ENCODE assay signal across 10 cellular contexts in the genomic region with DNA sequence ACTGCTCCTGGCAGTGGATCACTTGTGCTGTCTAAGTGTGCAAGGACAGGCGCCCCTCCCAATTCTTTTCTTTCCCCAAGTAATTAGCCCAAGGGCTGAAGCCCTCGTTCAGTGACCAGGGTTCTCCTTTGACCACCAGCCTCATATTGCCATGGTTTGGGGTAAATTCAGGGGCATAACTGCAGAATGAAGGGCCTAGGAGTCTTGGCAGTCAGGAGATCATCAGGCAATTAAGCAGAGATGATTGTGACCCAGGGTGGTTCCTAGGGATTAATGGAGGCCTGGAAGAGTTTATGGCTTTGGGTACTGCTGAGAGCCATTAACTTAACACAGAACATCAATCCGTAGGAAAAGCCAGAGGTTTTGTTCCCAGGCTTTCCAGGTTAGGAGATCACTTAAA.
DNase-seq lines count a peak whose midpoint lies in the region; ATAC-seq and TF ChIP-seq lines count a peak whose summit lies in the region.
"Had no signal": no experiment of that assay in that cellular context is flagged by ENCODE, and none has a peak within 500 bp of the region (broad histone marks: within the 10 kb centered on the region; RNA-seq: fewer than 3 reads in every experiment).

No MANE protein-coding gene starts in this region.

- H2AK5ac ChIP-seq in trophoblast cell (ENCODE audit: low read length), result no peak overlapping the region

- H4K91ac ChIP-seq in trophoblast cell (ENCODE audit: low read depth, low read length), result peak overlapping the region; percentile 25

- H3K36me3 ChIP-seq in OCI-LY3 (replicated peaks; ENCODE audit: low read depth, low read length) (peaks cover 14% of the 10 kb centered on the region), trophoblast cell (ENCODE audit: control insufficient read depth in 1 of 2, insufficient read depth in 2 of 2, low read length in 2 of 2) (peaks cover 7 to 20% of the 10 kb centered on the region in 2 experiments)
- H3K36me3 ChIP-seq in effector memory CD4-positive, alpha-beta T cell (ENCODE audit: control insufficient read depth, insufficient read depth, low read length), result peaks cover 7% of the 10 kb centered on the region

- no peaks in the 10 kb centered on the region for H3K9me3 Mint-ChIP-seq in CD4-positive, alpha-beta T cell
- no peaks in the 10 kb centered on the region for H3K9me3 Mint-ChIP-seq in osteocyte (ENCODE audit: unreplicated experiment)
- no peaks in the 10 kb centered on the region for H3K9me3 Mint-ChIP-seq in CD14-positive monocyte

- peak overlapping the region; percentile 85 for H3K4me3 Mint-ChIP-seq in CD4-positive, alpha-beta T cell
- H3K4me3 Mint-ChIP-seq in osteocyte (ENCODE audit: unreplicated experiment), result no peak overlapping the region
- H3K4me3 Mint-ChIP-seq in CD14-positive monocyte, result no peak overlapping the region

- H3K4me2 ChIP-seq in OCI-LY3 (ENCODE audit: low read length) (peak overlapping the region; percentile 65), trophoblast cell (ENCODE audit: low read length) (no peak overlapping the region)

- H3K27me3 Mint-ChIP-seq in CD4-positive, alpha-beta T cell, result no peaks in the 10 kb centered on the region
- H3K27me3 Mint-ChIP-seq in osteocyte (ENCODE audit: unreplicated experiment), result no peaks in the 10 kb centered on the region
- peaks cover 0 to 2% (median 0%) of the 10 kb centered on the region in 3 donors for H3K27me3 Mint-ChIP-seq in CD14-positive monocyte (ENCODE audit: low read depth in 3 of 3)

- no peak overlapping the region for H3K27ac ChIP-seq in CD4-positive, alpha-beta T cell (ENCODE audit: low read depth, low read length)
- H3K27ac ChIP-seq in OCI-LY3 (ENCODE audit: low read length) (no peak overlapping the region), trophoblast cell (ENCODE audit: low read depth, low read length) (peak overlapping the region; percentile 8)
- H3K27ac ChIP-seq in effector memory CD4-positive, alpha-beta T cell (ENCODE audit: insufficient read depth, low read length, poor library complexity, severe bottlenecking), result peak overlapping the region; percentile 64

- H3K23ac ChIP-seq in trophoblast cell (ENCODE audit: low read length), result no peak overlapping the region

- POLR2A ChIA-PET in CD4-positive, alpha-beta T cell (lab: Charles Lee), result interaction anchor here (0.7 to 1.3 kb wide), 5 partner anchors 17 to 196 kb away, joined by 3 to 8 read pairs (median 3); no protein-coding TSS in a partner anchor

- H3K36me3 Mint-ChIP-seq in CD4-positive, alpha-beta T cell (ENCODE audit: low read depth), result peaks cover 61% of the 10 kb centered on the region
- H3K36me3 Mint-ChIP-seq in osteocyte (ENCODE audit: unreplicated experiment) (peaks cover 10% of the 10 kb centered on the region), CD14-positive monocyte (peaks cover 87 to 89% of the 10 kb centered on the region in 2 donors)

- no peaks in the 10 kb centered on the region for H3K27me3 ChIP-seq in CD4-positive, alpha-beta T cell (ENCODE audit: control insufficient read depth, insufficient read depth, low read length)
- H3K27me3 ChIP-seq in OCI-LY3 (ENCODE audit: low read depth, low read length) (no peaks in the 10 kb centered on the region), trophoblast cell (ENCODE audit: insufficient read depth, low read length) (no peaks in the 10 kb centered on the region)
- H3K27me3 ChIP-seq in effector memory CD4-positive, alpha-beta T cell (replicated peaks; ENCODE audit: control insufficient read depth, insufficient read depth, low read length, poor library complexity, severe bottlenecking), result no peaks in the 10 kb centered on the region

- peak overlapping the region; percentile 91 for H3K27ac Mint-ChIP-seq in CD4-positive, alpha-beta T cell
- H3K27ac Mint-ChIP-seq in osteocyte (ENCODE audit: unreplicated experiment), result no peak overlapping the region
- peak overlapping the region in 3 of 7 donors; percentile 28 to 85 (median 37) for H3K27ac Mint-ChIP-seq in CD14-positive monocyte

- H3K79me2 ChIP-seq in OCI-LY3 (ENCODE audit: low read length) (no peaks in the 10 kb centered on the region), trophoblast cell (ENCODE audit: control insufficient read depth, insufficient read depth, low read length, poor library complexity) (peaks cover 2% of the 10 kb centered on the region)

- H2BK5ac ChIP-seq in trophoblast cell (ENCODE audit: low read depth, low read length, poor library complexity), result no peak overlapping the region

- H3K14ac ChIP-seq in trophoblast cell (ENCODE audit: low read length), result no peak overlapping the region

- TF ChIP-seq CTCF in CD4-positive, alpha-beta T cell (IDR thresholded peaks at IDR 0.05), result no peak
- no peak for TF ChIP-seq CTCF in OCI-LY3 (IDR thresholded peaks at IDR 0.05; ENCODE audit: low read depth, low read length)
- no peak for TF ChIP-seq CTCF in osteocyte (IDR thresholded peaks at IDR 0.05)
- TF ChIP-seq CTCF in CD14-positive monocyte (IDR thresholded peaks at IDR 0.05), result no peak

- intact Hi-C loops in CD4-positive, alpha-beta T cell (cut with DNase I, micrococcal nuclease), result loop anchor here in 1 of 2 experiments (2.0 to 5.0 kb wide), 3 partner anchors 24 to 69 kb away; no protein-coding TSS in a partner anchor
- intact Hi-C loops in CD14-positive monocyte (cut with micrococcal nuclease), result no loop called here

- no peak overlapping the region for H3K18ac ChIP-seq in trophoblast cell (ENCODE audit: low read length)

- no peak for DNase-seq in CD4-positive, alpha-beta T cell
- no peak for DNase-seq in effector memory CD4-positive, alpha-beta T cell
- DNase-seq in trophoblast cell, result no peak
- DNase-seq in osteocyte (ENCODE audit: extremely low spot score, unreplicated experiment), result no peak
- no peak for DNase-seq in GF-D8 (lab: John Stamatoyannopoulos, UW)
- DNase-seq in AG08395 (ENCODE audit: low spot score), result no peak
- DNase-seq in CD14-positive monocyte (ENCODE audit: low spot score), result no peak
- DNase-seq: aorta, NCI-H226 had no signal

- H3K4me1 ChIP-seq in OCI-LY3 (ENCODE audit: low read length) (peaks cover 37% of the 10 kb centered on the region), trophoblast cell (ENCODE audit: control insufficient read depth in 1 of 2, insufficient read depth in 2 of 2, low read length in 2 of 2) (peaks cover 26 to 30% of the 10 kb centered on the region in 2 experiments)
- H3K4me1 ChIP-seq in effector memory CD4-positive, alpha-beta T cell (ENCODE audit: control insufficient read depth, insufficient read depth, low read length, poor library complexity, severe bottlenecking), result peaks cover 38% of the 10 kb centered on the region

- CTCF ChIA-PET in CD4-positive, alpha-beta T cell (lab: Charles Lee), result interaction anchor here (1.7 to 1.9 kb wide), 2 partner anchors 47 to 61 kb away, joined by 6 to 9 read pairs; no protein-coding TSS in a partner anchor

- no peak for ATAC-seq in CD4-positive, alpha-beta T cell (ENCODE audit: poor library complexity)

- H4K20me1 ChIP-seq in OCI-LY3 (ENCODE audit: insufficient read depth, low read length), result no peaks in the 10 kb centered on the region; the same call in 1 of the 2 replicates

- no peak overlapping the region for H2BK120ac ChIP-seq in trophoblast cell (ENCODE audit: insufficient read depth, low read length, poor library complexity)

- peak overlapping the region; percentile 21 for H2BK12ac ChIP-seq in trophoblast cell (ENCODE audit: low read length)

- H3K4me3 ChIP-seq in OCI-LY3 (ENCODE audit: low read length), result no peak overlapping the region
- no peak overlapping the region for H3K4me3 ChIP-seq in effector memory CD4-positive, alpha-beta T cell (ENCODE audit: insufficient read depth, low read depth, low read length, poor library complexity, severe bottlenecking)
- H3K4me3 ChIP-seq in trophoblast cell (ENCODE audit: low read depth, low read length), result no peak overlapping the region

- no peak overlapping the region for H2AFZ ChIP-seq in OCI-LY3 (ENCODE audit: low read depth, low read length)
- no peak overlapping the region for H2AFZ ChIP-seq in trophoblast cell (ENCODE audit: insufficient read depth, low read length, poor library complexity)

- peaks cover 9% of the 10 kb centered on the region for H3K79me1 ChIP-seq in trophoblast cell (ENCODE audit: low read length)

- no peak overlapping the region for H4K8ac ChIP-seq in trophoblast cell (ENCODE audit: low read depth, low read length)

- H3K9ac ChIP-seq in OCI-LY3 (ENCODE audit: low read length) (no peak overlapping the region), trophoblast cell (ENCODE audit: low read length) (no peak overlapping the region)

- H4K12ac ChIP-seq in trophoblast cell (ENCODE audit: low read depth, low read length), result no peak overlapping the region

- peaks cover 53% of the 10 kb centered on the region for H3K4me1 Mint-ChIP-seq in CD4-positive, alpha-beta T cell (ENCODE audit: low read depth)
- H3K4me1 Mint-ChIP-seq in osteocyte (ENCODE audit: unreplicated experiment), result peaks cover 40% of the 10 kb centered on the region
- H3K4me1 Mint-ChIP-seq in CD14-positive monocyte, result peaks cover 15% of the 10 kb centered on the region

- H3K9me3 ChIP-seq in CD4-positive, alpha-beta T cell (ENCODE audit: control insufficient read depth, low read length), result no peaks in the 10 kb centered on the region
- no peaks in the 10 kb centered on the region for H3K9me3 ChIP-seq in OCI-LY3 (ENCODE audit: insufficient read depth, low read length)
- no peaks in the 10 kb centered on the region for H3K9me3 ChIP-seq in effector memory CD4-positive, alpha-beta T cell (ENCODE audit: control insufficient read depth, low read length)
- no peaks in the 10 kb centered on the region for H3K9me3 ChIP-seq in trophoblast cell (ENCODE audit: insufficient read depth, low read depth, low read length)

- H3K4ac ChIP-seq in trophoblast cell (ENCODE audit: low read depth, low read length), result no peak overlapping the region

- no CpG with 5 or more reads among the region's 3 CpGs for WGBS in trophoblast cell (ENCODE audit: extremely low coverage, insufficient coverage, insufficient read length)

Comparison
In these comparisons a context has a peak if more than half of its experiments do, and no peak if none do; other contexts are left out.
1. H3K27ac ChIP-seq: peak in effector memory CD4-positive, alpha-beta T cell (single experiment) and trophoblast cell (single experiment); none in CD4-positive, alpha-beta T cell (single experiment) and OCI-LY3 (single experiment).